Comparison of ENCODE assay signal across 24 cellular contexts in the genomic region with DNA sequence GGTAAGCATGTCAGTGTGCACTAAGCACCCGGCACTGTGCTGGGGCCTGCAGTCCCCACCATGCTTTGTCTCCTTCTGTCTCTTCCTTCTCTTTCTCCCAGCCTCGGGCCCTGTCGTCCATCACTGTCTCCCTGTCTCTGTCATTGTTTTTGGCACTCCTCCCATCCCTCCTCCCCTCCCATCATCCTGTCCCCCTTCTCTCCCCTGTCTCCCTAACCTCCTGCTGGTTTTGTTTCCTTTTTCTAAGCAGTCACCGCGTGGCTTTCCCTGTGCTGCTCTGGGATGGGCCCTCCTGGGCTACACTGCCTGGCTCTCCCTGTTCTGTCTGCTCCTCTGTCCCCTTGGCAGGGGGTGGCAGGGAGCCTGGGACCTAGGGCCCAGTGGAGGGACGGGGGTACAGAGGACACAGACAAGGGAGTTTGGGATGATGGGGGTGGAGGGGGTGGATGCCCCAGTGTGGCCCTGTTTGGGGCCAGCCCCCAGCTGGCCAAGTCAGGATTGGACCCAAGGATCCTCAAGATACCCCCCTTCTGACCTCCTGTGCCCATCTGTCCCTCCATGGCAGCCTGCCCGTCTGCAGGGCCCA. TPM values are rescaled to one million over a fixed set of nuclear protein-coding genes. Genes with fewer than 3 reads are reported as not detected.
DNase-seq lines count a peak whose midpoint lies in the region; ATAC-seq and TF ChIP-seq lines count a peak whose summit lies in the region.
"Had no signal": no experiment of that assay in that cellular context is flagged by ENCODE, and none has a peak within 500 bp of the region (broad histone marks: within the 10 kb centered on the region; RNA-seq: fewer than 3 reads in every experiment).

No MANE protein-coding gene starts in this region.

- H3K4me1 Mint-ChIP-seq in activated CD8-positive, alpha-beta T cell treated with anti-CD3 and anti-CD28 coated beads, Interleukin-2, amount 10 ng/mL, durations not matched to agents 7 days and 5 days (ENCODE audit: low read depth), result peaks cover 3% of the 10 kb centered on the region
- no peaks in the 10 kb centered on the region for H3K4me1 Mint-ChIP-seq in activated CD8-positive, alpha-beta T cell treated with anti-CD3 and anti-CD28 coated beads for 36 hours (ENCODE audit: low read depth)
- H3K4me1 Mint-ChIP-seq in activated CD4-positive, alpha-beta T cell treated with anti-CD3 and anti-CD28 coated beads, Interleukin-2, amount 10 ng/mL, durations not matched to agents 24 days and 14 days, result peaks cover 2% of the 10 kb centered on the region
- H3K4me1 Mint-ChIP-seq: neural crest cell; stimulated activated effector memory CD8-positive, alpha-beta T cell treated with anti-CD3 and anti-CD28 coated beads, Interleukin-12 subunit alpha, Interleukin-12 subunit beta, amount 100 ng/mL, for 72 hours had no signal

- peak overlapping the region; percentile 11 for H3K4me3 ChIP-seq in NB4 (ENCODE audit: low read depth, low read length)
- H3K4me3 ChIP-seq in spleen, result peak overlapping the region in 1 of 8 donors; percentile 12
- H3K4me3 ChIP-seq in adrenal gland, result no peak overlapping the region
- H3K4me3 ChIP-seq: GM23338, transverse colon had no signal

- no peaks in the 10 kb centered on the region for H3K36me3 Mint-ChIP-seq in activated CD8-positive, alpha-beta T cell treated with anti-CD3 and anti-CD28 coated beads, Interleukin-2, amount 10 ng/mL, durations not matched to agents 7 days and 5 days (ENCODE audit: low read depth)
- no peaks in the 10 kb centered on the region for H3K36me3 Mint-ChIP-seq in activated CD8-positive, alpha-beta T cell treated with anti-CD3 and anti-CD28 coated beads for 36 hours (ENCODE audit: low read depth)
- no peaks in the 10 kb centered on the region for H3K36me3 Mint-ChIP-seq in activated CD4-positive, alpha-beta T cell treated with anti-CD3 and anti-CD28 coated beads, Interleukin-2, amount 10 ng/mL, durations not matched to agents 24 days and 14 days (ENCODE audit: low read depth)
- H3K36me3 Mint-ChIP-seq: CD8-positive, alpha-beta T cell; mesothelial cell of epicardium; stimulated activated effector memory CD8-positive, alpha-beta T cell treated with anti-CD3 and anti-CD28 coated beads, Interleukin-12 subunit alpha, Interleukin-12 subunit beta, amount 100 ng/mL, for 72 hours had no signal

- no peak overlapping the region for H3K4me3 Mint-ChIP-seq in activated CD8-positive, alpha-beta T cell treated with anti-CD3 and anti-CD28 coated beads, Interleukin-2, amount 10 ng/mL, durations not matched to agents 7 days and 5 days
- no peak overlapping the region for H3K4me3 Mint-ChIP-seq in activated CD8-positive, alpha-beta T cell treated with anti-CD3 and anti-CD28 coated beads for 36 hours
- H3K4me3 Mint-ChIP-seq in activated CD4-positive, alpha-beta T cell treated with anti-CD3 and anti-CD28 coated beads, Interleukin-2, amount 10 ng/mL, durations not matched to agents 24 days and 14 days, result no peak overlapping the region
- H3K4me3 Mint-ChIP-seq: CD8-positive, alpha-beta T cell; GM23338; mesothelial cell of epicardium; neural crest cell; stimulated activated effector memory CD8-positive, alpha-beta T cell treated with anti-CD3 and anti-CD28 coated beads, Interleukin-12 subunit alpha, Interleukin-12 subunit beta, amount 100 ng/mL, for 72 hours had no signal

- peaks cover 1 to 64% (median 30%) of the 10 kb centered on the region in 6 donors for H3K4me1 ChIP-seq in spleen
- peaks cover 10 to 15% of the 10 kb centered on the region in 2 donors for H3K4me1 ChIP-seq in adrenal gland (replicated peaks in 1 of 2)

- intact Hi-C loops in activated CD8-positive, alpha-beta T cell treated with anti-CD3 and anti-CD28 coated beads for 36 hours (cut with micrococcal nuclease), result no loop called here
- intact Hi-C loops in left cardiac atrium (cut with DNase I), result loop anchor here (10.0 kb wide), 2 partner anchors 925 to 1015 kb away; no protein-coding TSS in a partner anchor
- intact Hi-C loops in spleen (cut with DNase I; ENCODE audit: low total_unique reads), result loop anchor here (5.0 to 10.0 kb wide), 2 partner anchors 125 to 1018 kb away; a partner anchor contains a TSS
- intact Hi-C loops in adrenal gland (cut with DNase I), result loop anchor here (10.0 kb wide), 3 partner anchors 925 to 1015 kb away; no protein-coding TSS in a partner anchor
- intact Hi-C loops in activated CD4-positive, alpha-beta T cell treated with anti-CD3 and anti-CD28 coated beads, Interleukin-2, amount 10 ng/mL, durations not matched to agents 24 days and 14 days (cut with micrococcal nuclease), result no loop called here

- no peak for TF ChIP-seq CTCF in activated CD8-positive, alpha-beta T cell treated with anti-CD3 and anti-CD28 coated beads for 36 hours (IDR thresholded peaks at IDR 0.05)
- TF ChIP-seq CTCF in NB4 (IDR thresholded peaks at IDR 0.05; ENCODE audit: low read depth, low read length), result no peak
- TF ChIP-seq CTCF in spleen (IDR thresholded peaks at IDR 0.05 in 8 of 11, conservative IDR thresholded peaks at IDR 0.05 in 3 of 11), result no peak
- TF ChIP-seq CTCF in adrenal gland (IDR thresholded peaks at IDR 0.05), result no peak

- H3K27me3 Mint-ChIP-seq in activated CD8-positive, alpha-beta T cell treated with anti-CD3 and anti-CD28 coated beads, Interleukin-2, amount 10 ng/mL, durations not matched to agents 7 days and 5 days (ENCODE audit: low read depth), result peaks cover 17% of the 10 kb centered on the region
- H3K27me3 Mint-ChIP-seq in activated CD8-positive, alpha-beta T cell treated with anti-CD3 and anti-CD28 coated beads for 36 hours, result peaks cover 8% of the 10 kb centered on the region
- peaks cover 17% of the 10 kb centered on the region for H3K27me3 Mint-ChIP-seq in activated CD4-positive, alpha-beta T cell treated with anti-CD3 and anti-CD28 coated beads, Interleukin-2, amount 10 ng/mL, durations not matched to agents 24 days and 14 days

- 31 to 50% (median 43%) methylated on average over 7 of the region's 7 CpGs for WGBS in spleen, 5 donors
- 54 to 69% (median 66%) methylated on average over 6 to 7 of the region's 7 CpGs for WGBS in adrenal gland, 4 donors

- H3K36me3 ChIP-seq in spleen (no peaks in the 10 kb centered on the region), adrenal gland (replicated peaks in 1 of 2) (no peaks in the 10 kb centered on the region)
- H3K36me3 ChIP-seq: transverse colon had no signal

- CTCF ChIA-PET in activated CD8-positive, alpha-beta T cell treated with anti-CD3 and anti-CD28 coated beads, Interleukin-2, amount 10 ng/mL, durations not matched to agents 7 days and 5 days (lab: Charles Lee), result no interaction called here
- CTCF ChIA-PET in activated CD8-positive, alpha-beta T cell treated with anti-CD3 and anti-CD28 coated beads for 36 hours (lab: Charles Lee), result no interaction called here

- H3K9me3 Mint-ChIP-seq in activated CD8-positive, alpha-beta T cell treated with anti-CD3 and anti-CD28 coated beads, Interleukin-2, amount 10 ng/mL, durations not matched to agents 7 days and 5 days (ENCODE audit: insufficient read depth), result no peaks in the 10 kb centered on the region
- H3K9me3 Mint-ChIP-seq in activated CD8-positive, alpha-beta T cell treated with anti-CD3 and anti-CD28 coated beads for 36 hours, result no peaks in the 10 kb centered on the region
- H3K9me3 Mint-ChIP-seq in activated CD4-positive, alpha-beta T cell treated with anti-CD3 and anti-CD28 coated beads, Interleukin-2, amount 10 ng/mL, durations not matched to agents 24 days and 14 days, result no peaks in the 10 kb centered on the region
- H3K9me3 Mint-ChIP-seq: CD8-positive, alpha-beta T cell; GM23338; mesothelial cell of epicardium; neural crest cell; stimulated activated effector memory CD8-positive, alpha-beta T cell treated with anti-CD3 and anti-CD28 coated beads, Interleukin-12 subunit alpha, Interleukin-12 subunit beta, amount 100 ng/mL, for 72 hours had no signal

- TF ChIP-seq POLR2A in NB4 (IDR thresholded peaks at IDR 0.05; ENCODE audit: extremely low read depth, insufficient read length), result no peak
- no peak for TF ChIP-seq POLR2A in spleen (IDR thresholded peaks at IDR 0.05)
- TF ChIP-seq POLR2A in adrenal gland (IDR thresholded peaks at IDR 0.05), result no peak

- H3K27me3 ChIP-seq in spleen (replicated peaks in 1 of 7) (peaks cover 0 to 30% (median 4%) of the 10 kb centered on the region in 7 donors), adrenal gland (no peaks in the 10 kb centered on the region)

- DNase-seq in activated CD8-positive, alpha-beta T cell treated with anti-CD3 and anti-CD28 coated beads, Interleukin-2, amount 10 ng/mL, durations not matched to agents 7 days and 5 days, result no peak
- no peak for DNase-seq in activated CD8-positive, alpha-beta T cell treated with anti-CD3 and anti-CD28 coated beads for 36 hours
- peak; percentile 73 for DNase-seq in NB4 (ENCODE audit: low read depth)
- DNase-seq in left cardiac atrium, result peak; percentile 12
- DNase-seq in spleen, result no peak
- no peak for DNase-seq in adrenal gland
- DNase-seq in activated CD4-positive, alpha-beta T cell treated with anti-CD3 and anti-CD28 coated beads, Interleukin-2, amount 10 ng/mL, durations not matched to agents 24 days and 14 days, result no peak
- DNase-seq in NCI-H146 (lab: John Stamatoyannopoulos, UW), result no peak
- DNase-seq: activated CD4-positive, CD25-positive, alpha-beta regulatory T cell treated with anti-CD3 and anti-CD28 coated beads, Interleukin-2, amount 50 U/mL, for 72 hours; activated CD8-positive, alpha-beta memory T cell treated with anti-CD3 and anti-CD28 coated beads, Interleukin-2, amount 50 U/mL, for 4 hours; CD8-positive, alpha-beta T cell; hippocampal formation; NCI-H524 treated with DMSO at 0.1 percent for 48 hours; T1000 had no signal

- POLR2A ChIA-PET in activated CD8-positive, alpha-beta T cell treated with anti-CD3 and anti-CD28 coated beads, Interleukin-2, amount 10 ng/mL, durations not matched to agents 7 days and 5 days (lab: Charles Lee), result no interaction called here
- POLR2A ChIA-PET in activated CD8-positive, alpha-beta T cell treated with anti-CD3 and anti-CD28 coated beads for 36 hours (lab: Charles Lee), result no interaction called here

- H3K9me3 ChIP-seq in spleen (no peaks in the 10 kb centered on the region), adrenal gland (replicated peaks in 1 of 3) (no peaks in the 10 kb centered on the region)
- H3K9me3 ChIP-seq: SK-N-SH, transverse colon had no signal

- peak overlapping the region; percentile 18 for H3K27ac Mint-ChIP-seq in activated CD8-positive, alpha-beta T cell treated with anti-CD3 and anti-CD28 coated beads, Interleukin-2, amount 10 ng/mL, durations not matched to agents 7 days and 5 days
- no peak overlapping the region for H3K27ac Mint-ChIP-seq in activated CD8-positive, alpha-beta T cell treated with anti-CD3 and anti-CD28 coated beads for 36 hours
- no peak overlapping the region for H3K27ac Mint-ChIP-seq in activated CD4-positive, alpha-beta T cell treated with anti-CD3 and anti-CD28 coated beads, Interleukin-2, amount 10 ng/mL, durations not matched to agents 24 days and 14 days
- H3K27ac Mint-ChIP-seq: CD8-positive, alpha-beta T cell; GM23338; mesothelial cell of epicardium; stimulated activated effector memory CD8-positive, alpha-beta T cell treated with anti-CD3 and anti-CD28 coated beads, Interleukin-12 subunit alpha, Interleukin-12 subunit beta, amount 100 ng/mL, for 72 hours had no signal

- ATAC-seq in activated CD8-positive, alpha-beta T cell treated with anti-CD3 and anti-CD28 coated beads, Interleukin-2, amount 10 ng/mL, durations not matched to agents 7 days and 5 days, result no peak
- ATAC-seq in activated CD8-positive, alpha-beta T cell treated with anti-CD3 and anti-CD28 coated beads for 36 hours, result no peak
- ATAC-seq in left cardiac atrium, result peak in 1 of 2 donors; percentile 4
- ATAC-seq: CD8-positive, alpha-beta T cell had no signal

- H3K27ac ChIP-seq in spleen, result peak overlapping the region; percentile 21 to 93 (median 68)
- peak overlapping the region in 2 of 5 donors; percentile 62 to 69 for H3K27ac ChIP-seq in adrenal gland

RNA-seq across cellular contexts. Expression of a gene that starts 5.7 kb away (rescaled TPM):
- not detected for total RNA-seq in activated CD8-positive, alpha-beta T cell treated with anti-CD3 and anti-CD28 coated beads, Interleukin-2, amount 10 ng/mL, durations not matched to agents 7 days and 5 days
- total RNA-seq in activated CD8-positive, alpha-beta T cell treated with anti-CD3 and anti-CD28 coated beads for 36 hours, result not detected
- total RNA-seq in left cardiac atrium (under 1 TPM; 0.60 to 0.74 TPM), spleen (10 to 100 TPM in 1 of 7 donors, 1 to 10 TPM in 6; 2.4 to 11.2 (median 5.6) TPM), adrenal gland (1 to 10 TPM in 4 of 8 donors, under 1 TPM in 4; 0.36 to 3.0 (median 1.2) TPM)
- polyA plus RNA-seq in spleen (1 to 10 TPM in 2 of 3 donors, under 1 TPM in 1; 0.26 to 1.8 (median 1.0) TPM), adrenal gland (under 1 TPM in 2 of 3 donors, not detected in 1; 0.67 to 0.80 TPM)
- not detected in 2 replicates for total RNA-seq in activated CD4-positive, alpha-beta T cell treated with anti-CD3 and anti-CD28 coated beads, Interleukin-2, amount 10 ng/mL, durations not matched to agents 24 days and 14 days
- total RNA-seq: astrocyte; CD8-positive, alpha-beta T cell; Daoy; MCF 10A; mesothelial cell of epicardium had no signal
- polyA plus RNA-seq: keratinocyte had no signal

RNA-seq across cellular contexts. Expression of a gene that starts 12.1 kb away (rescaled TPM):
- total RNA-seq in activated CD8-positive, alpha-beta T cell treated with anti-CD3 and anti-CD28 coated beads, Interleukin-2, amount 10 ng/mL, durations not matched to agents 7 days and 5 days, result under 1 TPM in 1 of 2 experiments, not detected in 1; 0.13 TPM
- total RNA-seq in activated CD8-positive, alpha-beta T cell treated with anti-CD3 and anti-CD28 coated beads for 36 hours, result not detected
- total RNA-seq in left cardiac atrium, result not detected
- under 1 TPM in 1 of 7 donors, not detected in 6; 0.16 TPM for total RNA-seq in spleen
- under 1 TPM; 0.02 to 0.03 (median 0.02) TPM for polyA plus RNA-seq in spleen
- total RNA-seq in adrenal gland, result under 1 TPM in 1 of 8 donors, not detected in 7; under 0.01 TPM
- under 1 TPM in 2 of 3 donors, not detected in 1; 0.03 to 0.04 TPM for polyA plus RNA-seq in adrenal gland
- not detected in 2 replicates for total RNA-seq in activated CD4-positive, alpha-beta T cell treated with anti-CD3 and anti-CD28 coated beads, Interleukin-2, amount 10 ng/mL, durations not matched to agents 24 days and 14 days
- total RNA-seq: astrocyte; CD8-positive, alpha-beta T cell; Daoy; GM23338; MCF 10A; mesothelial cell of epicardium; neural crest cell; transverse colon had no signal
- polyA plus RNA-seq: GM23338, keratinocyte, SK-N-SH had no signal

RNA-seq across cellular contexts. Expression of a gene that starts 29.1 kb away (rescaled TPM):
- total RNA-seq in activated CD8-positive, alpha-beta T cell treated with anti-CD3 and anti-CD28 coated beads, Interleukin-2, amount 10 ng/mL, durations not matched to agents 7 days and 5 days, result not detected
- not detected for total RNA-seq in activated CD8-positive, alpha-beta T cell treated with anti-CD3 and anti-CD28 coated beads for 36 hours
- total RNA-seq in left cardiac atrium (not detected), spleen (not detected), adrenal gland (not detected)
- polyA plus RNA-seq in spleen (not detected), adrenal gland (not detected)
- total RNA-seq in activated CD4-positive, alpha-beta T cell treated with anti-CD3 and anti-CD28 coated beads, Interleukin-2, amount 10 ng/mL, durations not matched to agents 24 days and 14 days, result not detected in 2 replicates
- total RNA-seq: astrocyte; CD8-positive, alpha-beta T cell; Daoy; GM23338; MCF 10A; neural crest cell; transverse colon had no signal
- polyA plus RNA-seq: GM23338, keratinocyte, SK-N-SH had no signal

RNA-seq across cellular contexts. Expression of a gene that starts 54.0 kb away (rescaled TPM):
- total RNA-seq in activated CD8-positive, alpha-beta T cell treated with anti-CD3 and anti-CD28 coated beads, Interleukin-2, amount 10 ng/mL, durations not matched to agents 7 days and 5 days, result 10 to 100 TPM; 26.6 to 27.3 TPM
- total RNA-seq in activated CD8-positive, alpha-beta T cell treated with anti-CD3 and anti-CD28 coated beads for 36 hours, result 10 to 100 TPM; 27.8 to 29.8 TPM
- total RNA-seq in left cardiac atrium (10 to 100 TPM; 15.7 to 20.7 TPM), spleen (10 to 100 TPM; 32.4 to 75.3 (median 50.0) TPM), adrenal gland (10 to 100 TPM; 25.2 to 45.2 (median 33.7) TPM)
- polyA plus RNA-seq in spleen (10 to 100 TPM in 2 of 3 donors, 1 to 10 TPM in 1; 7.5 to 14.6 (median 13.2) TPM), adrenal gland (10 to 100 TPM; 16.4 to 18.4 (median 17.4) TPM)
- total RNA-seq in activated CD4-positive, alpha-beta T cell treated with anti-CD3 and anti-CD28 coated beads, Interleukin-2, amount 10 ng/mL, durations not matched to agents 24 days and 14 days, result 29.2 and 29.4 TPM in 2 replicates

Comparison
In these comparisons a context has a peak if more than half of its experiments do, and no peak if none do; other contexts are left out.
1. DNase-seq: peak in NB4 (single experiment) and left cardiac atrium (single experiment); none in activated CD8-positive, alpha-beta T cell treated with anti-CD3 and anti-CD28 coated beads, Interleukin-2, amount 10 ng/mL, durations not matched to agents 7 days and 5 days (single experiment), activated CD8-positive, alpha-beta T cell treated with anti-CD3 and anti-CD28 coated beads for 36 hours (single experiment), spleen (single experiment), adrenal gland (0 of 7), activated CD4-positive, alpha-beta T cell treated with anti-CD3 and anti-CD28 coated beads, Interleukin-2, amount 10 ng/mL, durations not matched to agents 24 days and 14 days (single experiment) and NCI-H146 (single experiment).
2. intact Hi-C loops: an anchor here in left cardiac atrium (10.0 kb wide), spleen (5.0 to 10.0 kb wide) and adrenal gland (10.0 kb wide); none called in activated CD8-positive, alpha-beta T cell treated with anti-CD3 and anti-CD28 coated beads for 36 hours and activated CD4-positive, alpha-beta T cell treated with anti-CD3 and anti-CD28 coated beads, Interleukin-2, amount 10 ng/mL, durations not matched to agents 24 days and 14 days.